Comparison of ENCODE assay signal across 17 cellular contexts in the genomic region with DNA sequence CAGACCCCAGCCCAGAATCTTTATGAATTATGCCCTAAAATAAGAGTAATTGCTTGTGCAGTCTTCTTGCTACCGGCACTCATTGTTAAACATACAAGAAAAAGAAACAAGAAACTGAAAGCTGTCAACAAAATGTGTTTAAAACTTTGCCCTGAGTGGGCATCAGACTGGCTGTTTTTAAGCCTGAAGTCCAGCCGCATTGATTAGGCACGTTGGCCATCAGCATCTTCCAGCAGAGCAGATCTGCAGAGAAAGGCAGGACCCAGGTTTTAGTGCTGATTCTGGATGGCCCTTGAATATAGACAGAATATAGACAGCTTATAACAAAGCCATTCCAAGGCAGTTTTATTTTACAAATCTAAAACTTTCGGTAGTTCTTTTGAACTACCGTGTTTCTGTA.
DNase-seq lines count a peak whose midpoint lies in the region; ATAC-seq and TF ChIP-seq lines count a peak whose summit lies in the region.
"Had no signal": no experiment of that assay in that cellular context is flagged by ENCODE, and none has a peak within 500 bp of the region (broad histone marks: within the 10 kb centered on the region; RNA-seq: fewer than 3 reads in every experiment).

No MANE protein-coding gene starts in this region.

- TF ChIP-seq POLR2A in erythroblast (IDR thresholded peaks at IDR 0.05; ENCODE audit: low read length): no peak

- H3K4me1 ChIP-seq in psoas muscle: peaks cover 51% of the 10 kb centered on the region
- H3K4me1 ChIP-seq: BLaER1 had no signal

- H3K4me3 Mint-ChIP-seq in glutamatergic neuron (ENCODE audit: unreplicated experiment): peak overlapping the region; percentile 10
- H3K4me3 Mint-ChIP-seq: CD4-positive, alpha-beta T cell had no signal

- DNase-seq in G401 (ENCODE audit: low spot score) (peak; percentile 37), glutamatergic neuron (no peak), psoas muscle (no peak), erythroblast (lab: John Stamatoyannopoulos, UW) (no peak), Right ventricle myocardium superior (no peak), NCI-H2171 treated with DMSO at 0.1 percent for 48 hours (lab: John Stamatoyannopoulos, UW) (no peak)
- DNase-seq: CD4-positive, alpha-beta T cell; COR-L47; DMS79; Karpas-422; MV-4-11; NCI-H2171; NK-92 treated with Interleukin-12 subunit alpha and Interleukin-12 subunit beta, amount 100 ng/mL, for 24 hours; SIG-M5 had no signal

- H3K27me3 Mint-ChIP-seq in glutamatergic neuron (ENCODE audit: unreplicated experiment): no peaks in the 10 kb centered on the region
- H3K27me3 Mint-ChIP-seq: CD4-positive, alpha-beta T cell had no signal

- H3K36me3 ChIP-seq in psoas muscle (ENCODE audit: insufficient read depth in 1 of 2, low read depth in 1 of 2): no peaks in the 10 kb centered on the region

- H3K27ac ChIP-seq in VCaP (peak overlapping the region; percentile 63), psoas muscle (peak overlapping the region; percentile 78)
- H3K27ac ChIP-seq: BLaER1, RWPE1 had no signal

- ATAC-seq in psoas muscle (no peak), Right ventricle myocardium superior (ENCODE audit: poor library complexity) (no peak)

- H3K27me3 ChIP-seq in psoas muscle (ENCODE audit: insufficient read depth in 3 of 3, low read length in 2 of 3): no peaks in the 10 kb centered on the region
- H3K27me3 ChIP-seq: BLaER1 had no signal

- TF ChIP-seq CTCF in VCaP (conservative IDR thresholded peaks at IDR 0.05) (no peak), glutamatergic neuron (IDR thresholded peaks at IDR 0.05; ENCODE audit: partially characterized antibody, unreplicated experiment) (no peak), psoas muscle (IDR thresholded peaks at IDR 0.05) (no peak)

- H3K36me3 Mint-ChIP-seq in glutamatergic neuron (ENCODE audit: unreplicated experiment): no peaks in the 10 kb centered on the region

- peak overlapping the region; percentile 85 for H3K27ac Mint-ChIP-seq in glutamatergic neuron (ENCODE audit: unreplicated experiment)
- H3K27ac Mint-ChIP-seq: CD4-positive, alpha-beta T cell had no signal

- peak overlapping the region; percentile 66 for H3K4me3 ChIP-seq in psoas muscle
- H3K4me3 ChIP-seq: BLaER1 had no signal

- H3K4me1 Mint-ChIP-seq in glutamatergic neuron (ENCODE audit: low read depth, unreplicated experiment): peaks cover 30% of the 10 kb centered on the region

- no peaks in the 10 kb centered on the region for H3K9me3 ChIP-seq in psoas muscle
- H3K9me3 ChIP-seq: BLaER1 had no signal

- in situ Hi-C loops in G401 (cut with HindIII; ENCODE audit: low sequenced_read_pairs): no loop called here

- 76 to 94% (median 82%) methylated on average over 5 of the region's 5 CpGs for WGBS in psoas muscle, 3 donors

- peaks cover 4% of the 10 kb centered on the region for H3K9me3 Mint-ChIP-seq in glutamatergic neuron (ENCODE audit: unreplicated experiment)
- H3K9me3 Mint-ChIP-seq: CD4-positive, alpha-beta T cell had no signal

- intact Hi-C loops in psoas muscle (cut with DNase I): no loop called here
- intact Hi-C loops in Right ventricle myocardium superior (cut with DNase I): no loop called here
